ENCODE assay signal across 26 cellular contexts in genomic region chr6:112909781-112910180, GRCh38.
A peak's percentile ranks its signal among the peaks of the same experiment; 100 is the strongest.
DNase-seq lines count a peak whose midpoint lies in the region; TF ChIP-seq lines count a peak whose summit lies in the region.
"Had no signal": no experiment of that assay in that cellular context is flagged by ENCODE, and none has a peak within 500 bp of the region (broad histone marks: within the 10 kb centered on the region; RNA-seq: fewer than 3 reads in every experiment).

No MANE protein-coding gene starts in this region.

- peaks cover 20% of the 10 kb centered on the region for H3K4me1 Mint-ChIP-seq in neural progenitor cell
- H3K4me1 Mint-ChIP-seq: activated CD4-positive, alpha-beta T cell treated with anti-CD3 and anti-CD28 coated beads for 36 hours; CD4-positive, CD25-positive, alpha-beta regulatory T cell; memory B cell had no signal

- no peak overlapping the region for H3K27ac Mint-ChIP-seq in neural progenitor cell
- H3K27ac Mint-ChIP-seq: activated CD4-positive, alpha-beta T cell treated with anti-CD3 and anti-CD28 coated beads for 36 hours; activated naive CD4-positive, alpha-beta T cell treated with anti-CD3 and anti-CD28 coated beads for 36 hours; CD4-positive, CD25-positive, alpha-beta regulatory T cell; GM23338; memory B cell had no signal

- H3K4me2 ChIP-seq in smooth muscle cell = peak overlapping the region; percentile 19
- H3K4me2 ChIP-seq in neural progenitor cell = no peak overlapping the region
- H3K4me2 ChIP-seq: GM23338 had no signal

- H3K4me3 Mint-ChIP-seq in neural progenitor cell = no peak overlapping the region
- H3K4me3 Mint-ChIP-seq: activated CD4-positive, alpha-beta T cell treated with anti-CD3 and anti-CD28 coated beads for 36 hours; activated naive CD4-positive, alpha-beta T cell treated with anti-CD3 and anti-CD28 coated beads for 36 hours; activated T-cell treated with anti-CD3 and anti-CD28 coated beads, Interleukin-2, amount 50 U/mL, for 4 hours; CD4-positive, CD25-positive, alpha-beta regulatory T cell; GM23338; memory B cell had no signal

- no peak for TF ChIP-seq CTCF in RWPE1 (conservative IDR thresholded peaks at IDR 0.05; ENCODE audit: low read depth)
- no peak for TF ChIP-seq CTCF in fibroblast of the aortic adventitia (IDR thresholded peaks at IDR 0.05; ENCODE audit: insufficient read depth, low read length)
- TF ChIP-seq CTCF in smooth muscle cell (IDR thresholded peaks at IDR 0.05; ENCODE audit: borderline replicate concordance, insufficient read depth, poor library complexity, severe bottlenecking) = no peak
- no peak for TF ChIP-seq CTCF in neural progenitor cell (IDR thresholded peaks at IDR 0.05)

- H3K9me3 Mint-ChIP-seq in neural progenitor cell = peaks cover 8% of the 10 kb centered on the region
- H3K9me3 Mint-ChIP-seq: activated naive CD4-positive, alpha-beta T cell treated with anti-CD3 and anti-CD28 coated beads for 36 hours; GM23338; memory B cell had no signal

- peak; percentile 43 for DNase-seq in HS-27A (ENCODE audit: low read depth)
- peak; percentile 30 for DNase-seq in RWPE1 (ENCODE audit: low spot score)
- peak; percentile 33 for DNase-seq in fibroblast of the aortic adventitia (ENCODE audit: low read depth)
- no peak for DNase-seq in smooth muscle cell (lab: John Stamatoyannopoulos, UW; ENCODE audit: unreplicated experiment)
- no peak for DNase-seq in activated naive CD4-positive, alpha-beta T cell treated with Interleukin-2 at 50 U/mL for 16 hours
- DNase-seq in Kasumi-1 (lab: John Stamatoyannopoulos, UW) = no peak
- DNase-seq in neural progenitor cell (ENCODE audit: low spot score) = no peak
- DNase-seq: activated CD4-positive, alpha-beta T cell treated with anti-CD3 and anti-CD28 coated beads for 36 hours; activated CD8-positive, alpha-beta memory T cell treated with anti-CD3 and anti-CD28 coated beads for 24 hours; activated naive CD4-positive, alpha-beta T cell treated with anti-CD3 and anti-CD28 coated beads for 36 hours; activated T-cell treated with anti-CD3 and anti-CD28 coated beads, Interleukin-2, amount 50 U/mL, for 4 hours; CD4-positive, CD25-positive, alpha-beta regulatory T cell; glutamatergic neuron; Karpas-422; left colon; NCI-H1048; NCI-H2029; NCI-H345; NCI-H82; Right ventricle myocardium superior; stomach had no signal

- POLR2A ChIA-PET in RWPE1 (lab: Yijun Ruan, JAX; ENCODE audit: low non-redundant PET) = no interaction called here

- H3K27me3 ChIP-seq in smooth muscle cell (ENCODE audit: low read depth) (no peaks in the 10 kb centered on the region), neural progenitor cell (no peaks in the 10 kb centered on the region)
- H3K27me3 ChIP-seq: cardiac muscle cell, stomach, tibial nerve had no signal

- H3K79me2 ChIP-seq in smooth muscle cell (ENCODE audit: low read depth) (no peaks in the 10 kb centered on the region), neural progenitor cell (ENCODE audit: low read depth) (no peaks in the 10 kb centered on the region)

- H2AFZ ChIP-seq in smooth muscle cell (ENCODE audit: low read depth) = no peak overlapping the region
- H2AFZ ChIP-seq in neural progenitor cell (replicated peaks) = no peak overlapping the region
- H2AFZ ChIP-seq: GM23338 had no signal

- H3K27me3 Mint-ChIP-seq in neural progenitor cell (ENCODE audit: insufficient read depth, low read depth) = no peaks in the 10 kb centered on the region
- H3K27me3 Mint-ChIP-seq: activated CD4-positive, alpha-beta T cell treated with anti-CD3 and anti-CD28 coated beads for 36 hours; CD4-positive, CD25-positive, alpha-beta regulatory T cell; memory B cell had no signal

- H3F3A ChIP-seq in smooth muscle cell (ENCODE audit: low read depth) (no peaks in the 10 kb centered on the region), neural progenitor cell (ENCODE audit: low read depth) (no peaks in the 10 kb centered on the region)

- no peaks in the 10 kb centered on the region for H3K9me3 ChIP-seq in smooth muscle cell (replicated peaks; ENCODE audit: low read depth)
- H3K9me3 ChIP-seq in neural progenitor cell (ENCODE audit: low read depth) = no peaks in the 10 kb centered on the region
- H3K9me3 ChIP-seq: prostate gland, stomach, tibial nerve had no signal

- H3K9ac ChIP-seq in smooth muscle cell (ENCODE audit: low read depth) = no peak overlapping the region
- no peak overlapping the region for H3K9ac ChIP-seq in neural progenitor cell

- H4K20me1 ChIP-seq in smooth muscle cell (ENCODE audit: low read depth) = no peaks in the 10 kb centered on the region
- no peaks in the 10 kb centered on the region for H4K20me1 ChIP-seq in neural progenitor cell (ENCODE audit: low read depth)

- no peaks in the 10 kb centered on the region for H3K36me3 ChIP-seq in smooth muscle cell (ENCODE audit: low read depth)
- H3K36me3 ChIP-seq in neural progenitor cell = no peaks in the 10 kb centered on the region
- H3K36me3 ChIP-seq: cardiac muscle cell, prostate gland, stomach, tibial nerve had no signal

- peaks cover 15% of the 10 kb centered on the region for H3K4me1 ChIP-seq in smooth muscle cell (ENCODE audit: low read depth)
- H3K4me1 ChIP-seq in neural progenitor cell = peaks cover 16% of the 10 kb centered on the region
- H3K4me1 ChIP-seq: prostate gland had no signal

- CTCF ChIA-PET in RWPE1 (lab: Yijun Ruan, JAX) = interaction anchor here (0.6 to 0.7 kb wide), 2 partner anchors 384 to 796 kb away, joined by 3 read pairs; no protein-coding TSS in a partner anchor

- no peak overlapping the region for H3K27ac ChIP-seq in RWPE1
- no peak overlapping the region for H3K27ac ChIP-seq in smooth muscle cell (ENCODE audit: low read depth)
- no peak overlapping the region for H3K27ac ChIP-seq in neural progenitor cell
- H3K27ac ChIP-seq: cardiac muscle cell, prostate gland, stomach, tibial nerve had no signal

- H3K4me3 ChIP-seq in fibroblast of the aortic adventitia (ENCODE audit: low read depth, low read length) (no peak overlapping the region), smooth muscle cell (no peak overlapping the region), neural progenitor cell (no peak overlapping the region)
- H3K4me3 ChIP-seq: cardiac muscle cell, GM23338, prostate gland, stomach, tibial nerve had no signal

- H3K36me3 Mint-ChIP-seq in neural progenitor cell = peaks cover 3% of the 10 kb centered on the region
- H3K36me3 Mint-ChIP-seq: CD4-positive, CD25-positive, alpha-beta regulatory T cell; memory B cell had no signal

Comparison
In these comparisons a context has a peak if more than half of its experiments do, and no peak if none do; other contexts are left out.
1. DNase-seq: peak in HS-27A (single experiment), RWPE1 (single experiment) and fibroblast of the aortic adventitia (single experiment); none in smooth muscle cell (single experiment), activated naive CD4-positive, alpha-beta T cell treated with Interleukin-2 at 50 U/mL for 16 hours (single experiment), Kasumi-1 (0 of 2) and neural progenitor cell (single experiment).